8 cellular contexts compared by ENCODE assay signal in genomic region chr7:39580150-39580874, GRCh38. TPM values are rescaled to one million over a fixed set of nuclear protein-coding genes. Genes with fewer than 3 reads are reported as not detected.
DNase-seq lines count a peak whose midpoint lies in the region; ATAC-seq and TF ChIP-seq lines count a peak whose summit lies in the region.

No MANE protein-coding gene starts in this region.

- H3K4me1 ChIP-seq in IMR-90 (ENCODE audit: control insufficient read depth, insufficient read depth, low read length): no peaks in the 10 kb centered on the region
- H3K4me1 ChIP-seq in OCI-LY1 (ENCODE audit: insufficient read depth, low read length, severe bottlenecking): no peaks in the 10 kb centered on the region

- H3K23ac ChIP-seq in IMR-90 (ENCODE audit: low read depth, low read length): no peak overlapping the region

- peak; percentile 98 for TF ChIP-seq RAD21 in IMR-90 (IDR thresholded peaks at IDR 0.05; ENCODE audit: low read length)

- no peaks in the 10 kb centered on the region for H3K79me2 ChIP-seq in OCI-LY1 (ENCODE audit: insufficient read depth, low read length)

- H3K9me3 ChIP-seq in IMR-90 (ENCODE audit: control insufficient read depth, insufficient read depth, low read length) (no peaks in the 10 kb centered on the region), OCI-LY1 (ENCODE audit: low read length) (no peaks in the 10 kb centered on the region)

- no peak overlapping the region for H3K56ac ChIP-seq in IMR-90 (ENCODE audit: extremely low read depth, insufficient read depth, low read length)

- H3K4me2 ChIP-seq in IMR-90 (ENCODE audit: low read depth, low read length) (no peak overlapping the region), OCI-LY1 (ENCODE audit: low read length) (no peak overlapping the region)

- in situ Hi-C loops in IMR-90 (cut with MboI; ENCODE audit: low sequenced_read_pairs): loop anchor here (5.0 to 10.0 kb wide), 2 partner anchors 167 to 474 kb away; no protein-coding TSS in a partner anchor

- TF ChIP-seq CTCF in IMR-90 (conservative IDR thresholded peaks at IDR 0.05; ENCODE audit: low read depth, low read length): peak; percentile 90
- peak; percentile 96 for TF ChIP-seq CTCF in OCI-LY1 (IDR thresholded peaks at IDR 0.05; ENCODE audit: low read length)
- peak; percentile 86 for TF ChIP-seq CTCF in epithelial cell of esophagus (IDR thresholded peaks at IDR 0.05; ENCODE audit: insufficient read depth, low read depth, low read length, missing control alignments)

- H2BK120ac ChIP-seq in IMR-90 (ENCODE audit: low read depth, low read length): no peak overlapping the region

- H3K4me3 ChIP-seq in IMR-90 (ENCODE audit: insufficient read depth, low read depth, low read length) (no peak overlapping the region), OCI-LY1 (ENCODE audit: low read depth, low read length, poor library complexity, severe bottlenecking) (no peak overlapping the region), epithelial cell of esophagus (ENCODE audit: low read length) (no peak overlapping the region)

- no TSS peak for BruUV-seq in IMR-90 (replicated peaks; lab: Mats Ljungman, UMichigan)

- peak; percentile 38; the same call in 1 of the 2 replicates for TF ChIP-seq POLR2A in IMR-90 (IDR thresholded peaks at IDR 0.05; ENCODE audit: low read depth, low read length)

- H4K91ac ChIP-seq in IMR-90 (ENCODE audit: insufficient read depth, low read depth, low read length): no peak overlapping the region

- H3K14ac ChIP-seq in IMR-90 (replicated peaks; ENCODE audit: low read depth, low read length): no peak overlapping the region

- no peaks in the 10 kb centered on the region for H3F3A ChIP-seq in OCI-LY1 (ENCODE audit: insufficient read depth, low read length)

- H4K20me1 ChIP-seq in IMR-90 (ENCODE audit: insufficient read depth, low read length) (no peaks in the 10 kb centered on the region), OCI-LY1 (ENCODE audit: insufficient read depth, low read length) (no peaks in the 10 kb centered on the region)

- H2AFZ ChIP-seq in IMR-90 (replicated peaks; ENCODE audit: low read length, poor library complexity): no peak overlapping the region
- H2AFZ ChIP-seq in OCI-LY1 (ENCODE audit: low read length): 0 out of 2 replicates have a peak overlapping the region, but pooled peaks have one; percentile 7

- H2AK5ac ChIP-seq in IMR-90 (ENCODE audit: low read depth, low read length): no peak overlapping the region

- no peaks in the 10 kb centered on the region for H3K9me2 ChIP-seq in OCI-LY1 (ENCODE audit: low read depth, low read length)

- no peak overlapping the region for H4K5ac ChIP-seq in IMR-90 (ENCODE audit: low read depth, low read length)

- H3K27me3 ChIP-seq in IMR-90 (ENCODE audit: control insufficient read depth, insufficient read depth, low read length) (no peaks in the 10 kb centered on the region), OCI-LY1 (ENCODE audit: insufficient read depth, low read length) (no peaks in the 10 kb centered on the region)

- H3K79me1 ChIP-seq in IMR-90 (ENCODE audit: low read depth in 1 of 2, low read length in 2 of 2): 0 out of 4 replicates have a peak, but pooled peaks cover 0 to 2% of the 10 kb centered on the region in 2 experiments

- H3K18ac ChIP-seq in IMR-90 (ENCODE audit: low read depth, low read length): no peak overlapping the region

- no peak overlapping the region for H2BK5ac ChIP-seq in IMR-90 (ENCODE audit: low read depth, low read length, poor library complexity, severe bottlenecking)

- CTCF ChIA-PET in IMR-90 (lab: Yijun Ruan, JAX): interaction anchor here (0.6 to 5.0 kb wide), 18 partner anchors 9 to 316 kb away, joined by 3 to 90 read pairs (median 6); partner anchors contain the start of genes RALA and YAE1

- dilution Hi-C loops in IMR-90 (cut with HindIII; ENCODE audit: low sequenced_read_pairs, unreplicated experiment): no loop called here

- no peaks in the 10 kb centered on the region for H3K9me1 ChIP-seq in IMR-90 (ENCODE audit: insufficient read depth, low read length)

- no CpG with 5 or more reads among the region's 8 CpGs for WGBS in IMR-90 (ENCODE audit: extremely low coverage in 2 of 2, insufficient read length in 1 of 2), 2 experiments

- H3K4ac ChIP-seq in IMR-90 (ENCODE audit: low read depth, low read length): no peak overlapping the region

- H3K36me3 ChIP-seq in IMR-90 (ENCODE audit: control insufficient read depth, insufficient read depth, low read length): no peaks in the 10 kb centered on the region
- no peaks in the 10 kb centered on the region for H3K36me3 ChIP-seq in OCI-LY1 (ENCODE audit: insufficient read depth, low read length)

- peak; percentile 91 for DNase-seq in DMS153 treated with DMSO at 0.1 percent for 48 hours (lab: John Stamatoyannopoulos, UW; ENCODE audit: unreplicated experiment)
- DNase-seq in IMR-90: peak; percentile 97
- peak; percentile 25 for DNase-seq in activated CD8-positive, alpha-beta memory T cell treated with anti-CD3 and anti-CD28 coated beads, Interleukin-2, amount 50 U/mL, for 24 hours (ENCODE audit: extremely low read depth)
- DNase-seq in epithelial cell of esophagus (ENCODE audit: low read depth): peak; percentile 93
- peak; percentile 95 for DNase-seq in myocyte (ENCODE audit: low read depth)
- peak; percentile 24 to 59 for DNase-seq in stimulated activated CD8-positive, alpha-beta memory T cell treated with anti-CD3 and anti-CD28 coated beads, Interleukin-7, amount 100 ng/mL, for 48 hours (ENCODE audit: extremely low read depth in 1 of 2, low read depth in 1 of 2)

- H3K27ac ChIP-seq in IMR-90 (ENCODE audit: insufficient read depth, low read length) (no peak overlapping the region), OCI-LY1 (ENCODE audit: low read depth, low read length, poor library complexity, severe bottlenecking) (no peak overlapping the region)

- H2BK15ac ChIP-seq in IMR-90 (ENCODE audit: low read depth, low read length): no peak overlapping the region

- no peak overlapping the region for H2BK20ac ChIP-seq in IMR-90 (ENCODE audit: low read depth, low read length)

- intact Hi-C loops in IMR-90 (cut with micrococcal nuclease): loop anchor here (1.0 to 5.0 kb wide), 5 partner anchors 44 to 472 kb away; no protein-coding TSS in a partner anchor

- ATAC-seq in GM21529 (IDR thresholded peaks at IDR 0.05; ENCODE audit: unreplicated experiment): peak; percentile 98
- ATAC-seq in IMR-90 (ENCODE audit: low read depth): peak; percentile 98

- H3K9ac ChIP-seq in IMR-90 (ENCODE audit: low read depth, low read length) (no peak overlapping the region), OCI-LY1 (ENCODE audit: low read length) (no peak overlapping the region)

- no peak overlapping the region for H4K8ac ChIP-seq in IMR-90 (ENCODE audit: low read depth in 2 of 2, low read length in 2 of 2)

- POLR2A ChIA-PET in IMR-90 (lab: Charles Lee; ENCODE audit: unreplicated experiment): interaction anchor here (0.5 to 0.6 kb wide), 2 partner anchors 165 to 197 kb away, joined by 3 to 5 read pairs; no protein-coding TSS in a partner anchor

- no peak overlapping the region for H2AK9ac ChIP-seq in IMR-90 (replicated peaks; ENCODE audit: low read depth, low read length, poor library complexity)

TF ChIP-seq in IMR-90, 13 proteins besides CTCF, POLR2A, EP300 and RAD21:
- TF ChIP-seq MAZ (IDR thresholded peaks at IDR 0.05; ENCODE audit: borderline replicate concordance, low read depth, low read length) (no peak), RCOR1 (IDR thresholded peaks at IDR 0.05; ENCODE audit: insufficient replicate concordance, low read length) (no peak), SMC3 (IDR thresholded peaks at IDR 0.05; ENCODE audit: low read depth, low read length) (peak; percentile 96), CHD1 (IDR thresholded peaks at IDR 0.05; ENCODE audit: low read depth, low read length) (no peak), BHLHE40 (IDR thresholded peaks at IDR 0.05; ENCODE audit: low read depth, low read length) (peak; percentile 73), RFX5 (IDR thresholded peaks at IDR 0.05; ENCODE audit: low read depth, low read length) (0 out of 2 replicates have a peak, but pooled peaks have one; percentile 4), FOS (IDR thresholded peaks at IDR 0.05; ENCODE audit: low read depth, low read length) (no peak), MXI1 (IDR thresholded peaks at IDR 0.05; ENCODE audit: borderline replicate concordance, low read depth, low read length) (peak; percentile 84; the same call in 1 of the 2 replicates)
- TF ChIP-seq, protein P1, sequence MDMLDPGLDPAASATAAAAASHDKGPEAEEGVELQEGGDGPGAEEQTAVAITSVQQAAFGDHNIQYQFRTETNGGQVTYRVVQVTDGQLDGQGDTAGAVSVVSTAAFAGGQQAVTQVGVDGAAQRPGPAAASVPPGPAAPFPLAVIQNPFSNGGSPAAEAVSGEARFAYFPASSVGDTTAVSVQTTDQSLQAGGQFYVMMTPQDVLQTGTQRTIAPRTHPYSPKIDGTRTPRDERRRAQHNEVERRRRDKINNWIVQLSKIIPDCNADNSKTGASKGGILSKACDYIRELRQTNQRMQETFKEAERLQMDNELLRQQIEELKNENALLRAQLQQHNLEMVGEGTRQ (IDR thresholded peaks at IDR 0.05; ENCODE audit: low read depth, low read length): peak; percentile 57; the same call in 1 of the 2 replicates

RNA-seq across cellular contexts. Expression of gene YAE1, which starts 14.1 kb away (rescaled TPM):
- total RNA-seq in IMR-90 (2012; rRNA removed) (36.7 and 37.8 TPM in 2 replicates), myocyte (30.6 and 31.3 TPM in 2 replicates)
- polyA plus RNA-seq in IMR-90 (2012; rRNA removed): 23.9 and 28.6 TPM in 2 replicates
- polyA plus RNA-seq in IMR-90 (2012; cell fraction: cytosol; rRNA removed): 4.0 and 8.9 TPM in 2 replicates
- polyA plus RNA-seq in IMR-90 (2012; cell fraction: nucleus; rRNA removed; ENCODE audit: low replicate concordance): 2.0 and 15.9 TPM in 2 replicates
- 24.0 TPM for polyA plus RNA-seq in myocyte (2012)

RNA-seq across cellular contexts. Expression of gene RALA, which starts 43.1 kb away (rescaled TPM):
- total RNA-seq in IMR-90 (2012; rRNA removed) (7.7 and 15.8 TPM in 2 replicates), myocyte (16.5 and 17.3 TPM in 2 replicates)
- polyA plus RNA-seq in IMR-90 (2012; rRNA removed): 20.5 and 21.1 TPM in 2 replicates
- 4.4 and 6.5 TPM in 2 replicates for polyA plus RNA-seq in IMR-90 (2012; cell fraction: cytosol; rRNA removed)
- polyA plus RNA-seq in IMR-90 (2012; cell fraction: nucleus; rRNA removed; ENCODE audit: low replicate concordance): 3.3 and 9.8 TPM in 2 replicates
- 62.0 TPM for polyA plus RNA-seq in myocyte (2012)

Comparison
In these comparisons a context has a peak if more than half of its experiments do, and no peak if none do; other contexts are left out.
1. DNase-seq: peak in every context shown above with its lines; median percentile 97 in IMR-90; 95 in myocyte; 93 in epithelial cell of esophagus; 91 in DMS153 treated with DMSO at 0.1 percent for 48 hours; 42 in stimulated activated CD8-positive, alpha-beta memory T cell treated with anti-CD3 and anti-CD28 coated beads, Interleukin-7, amount 100 ng/mL, for 48 hours; 25 in activated CD8-positive, alpha-beta memory T cell treated with anti-CD3 and anti-CD28 coated beads, Interleukin-2, amount 50 U/mL, for 24 hours.